ENCODE assay signal across 19 cellular contexts in the genomic region with DNA sequence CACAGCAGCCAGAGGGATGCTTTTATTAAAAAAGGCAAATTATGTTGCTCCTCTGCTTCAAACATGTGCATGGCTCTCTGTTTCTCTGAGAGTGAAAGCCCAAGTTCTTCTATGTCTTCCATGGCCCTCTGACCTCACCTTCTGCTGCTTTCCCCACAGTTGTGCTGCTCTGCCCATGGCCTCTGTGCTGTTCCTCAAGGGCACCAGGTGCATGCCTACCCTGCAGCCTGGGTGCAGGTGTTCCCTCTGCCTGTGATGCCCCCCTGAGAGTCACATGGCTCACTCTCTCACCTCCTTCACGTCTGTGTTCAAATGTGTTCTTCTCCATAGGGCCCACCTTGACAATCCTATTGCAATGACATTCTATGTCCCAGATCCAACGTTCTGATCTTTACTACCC.
"Had no signal": no experiment of that assay in that cellular context is flagged by ENCODE, and none has a peak within 500 bp of the region (broad histone marks: within the 10 kb centered on the region; RNA-seq: fewer than 3 reads in every experiment).

No MANE protein-coding gene starts in this region.

- H2AFZ ChIP-seq: PC-9 had no signal

- H3K36me3 ChIP-seq: MG63, Peyer's patch, SJSA1 had no signal

- H3K4me3 ChIP-seq: MG63, PC-9, Peyer's patch, SJSA1, SK-N-MC had no signal

- DNase-seq: Karpas-422, KBM-7, MG63, NCI-H1092 treated with DMSO at 0.1 percent for 48 hours, NCI-H1436 treated with DMSO at 0.1 percent for 48 hours, NCI-H1694, NCI-H187 treated with DMSO at 0.1 percent for 48 hours, NCI-H2029 treated with DMSO at 0.1 percent for 48 hours, NCI-H226, NCI-H526, NCI-H748 treated with DMSO at 0.1 percent for 48 hours, OCI-M1, PC-9, Peyer's patch, Right ventricle myocardium superior, SIG-M5 had no signal

- H3K4me2 ChIP-seq: PC-9 had no signal

- H3K27me3 ChIP-seq: Peyer's patch, SJSA1 had no signal

- H3K4me1 ChIP-seq: Peyer's patch, SJSA1 had no signal

- H3K27ac ChIP-seq: HL-60, PC-9, Peyer's patch, SJSA1, SK-N-MC had no signal
